Comparison of ENCODE assay signal across 8 cellular contexts in the genomic region with DNA sequence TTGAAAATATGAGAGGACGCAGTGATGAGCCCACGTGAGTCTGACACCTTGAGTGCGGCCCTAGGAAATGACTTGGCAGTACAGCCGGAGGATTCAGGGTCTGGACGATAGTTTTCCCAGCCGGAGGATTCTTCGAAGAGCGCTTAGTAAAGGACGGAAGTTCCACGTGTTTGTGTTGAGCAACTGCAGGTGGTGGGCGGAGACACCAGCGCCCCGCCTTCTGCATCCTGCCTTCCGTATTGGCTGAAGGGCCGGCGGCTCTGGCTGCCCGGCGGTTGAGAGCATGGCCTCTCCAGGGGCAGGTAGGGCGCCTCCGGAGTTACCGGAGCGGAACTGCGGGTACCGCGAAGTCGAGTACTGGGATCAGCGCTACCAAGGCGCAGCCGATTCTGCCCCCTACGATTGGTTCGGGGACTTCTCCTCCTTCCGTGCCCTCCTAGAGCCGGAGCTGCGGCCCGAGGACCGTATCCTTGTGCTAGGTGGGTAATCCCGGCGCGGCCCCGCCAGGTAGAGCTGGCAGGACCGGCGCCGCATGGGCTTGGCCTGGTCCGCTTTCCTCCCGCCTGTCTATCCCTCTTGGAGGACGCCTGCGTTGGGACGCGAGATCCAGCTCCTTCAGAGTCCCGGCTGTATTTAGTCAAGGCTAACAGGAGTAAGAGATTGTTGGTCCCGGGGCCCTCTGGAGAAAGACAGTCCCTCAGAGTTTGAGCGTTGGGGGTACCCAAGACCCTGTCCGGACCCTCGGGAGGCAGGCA. TPM values are rescaled to one million over a fixed set of nuclear protein-coding genes. Genes with fewer than 3 reads are reported as not detected.
DNase-seq lines count a peak whose midpoint lies in the region; TF ChIP-seq lines count a peak whose summit lies in the region.

TSS of gene EEF1AKMT4 (plus strand) at position 261 of the 755 bp plus-strand sequence. CDS start at position 284, 23 bp downstream.

- no peaks in the 10 kb centered on the region for H3K9me2 ChIP-seq in Loucy (replicated peaks; ENCODE audit: low read depth, low read length)
- H3K9me2 ChIP-seq in neural cell (ENCODE audit: insufficient read depth, low read length), result no peaks in the 10 kb centered on the region

- no peaks in the 10 kb centered on the region for H3K27me3 ChIP-seq in H7 (ENCODE audit: control insufficient read depth, insufficient read depth, low read length)
- H3K27me3 ChIP-seq in Loucy (ENCODE audit: insufficient read depth, low read length, poor library complexity, severe bottlenecking), result no peaks in the 10 kb centered on the region
- H3K27me3 ChIP-seq in neural cell (ENCODE audit: insufficient read depth, low read depth, low read length), result no peaks in the 10 kb centered on the region
- no peaks in the 10 kb centered on the region for H3K27me3 ChIP-seq in stomach

- TF ChIP-seq CTCF in Loucy (conservative IDR thresholded peaks at IDR 0.05; ENCODE audit: low read length), result peak; percentile 54
- peak; percentile 43 for TF ChIP-seq CTCF in fibroblast of villous mesenchyme (IDR thresholded peaks at IDR 0.05; ENCODE audit: insufficient read depth, low read depth, low read length)
- peak; percentile 91 for TF ChIP-seq CTCF in neural cell (IDR thresholded peaks at IDR 0.05; ENCODE audit: poor library complexity, severe bottlenecking)
- TF ChIP-seq CTCF in stomach (IDR thresholded peaks at IDR 0.05), result peak in 5 of 7 experiments; percentile 34 to 49 (median 46)

- H3K9me3 ChIP-seq in Loucy (ENCODE audit: insufficient read depth, low read depth, low read length) (no peaks in the 10 kb centered on the region), neural cell (ENCODE audit: low read length) (no peaks in the 10 kb centered on the region), stomach (no peaks in the 10 kb centered on the region)

- intact Hi-C loops in stomach (cut with DNase I; ENCODE audit: low total_unique reads), result loop anchor here (5.0 to 10.0 kb wide), 2 partner anchors 65 to 107 kb away; partner anchors contain the start of gene ABCF3

- peak within 1 kb of the TSS; percentile 90 for H3K4me3 ChIP-seq in H7 (ENCODE audit: insufficient read depth, low read depth, low read length)
- peak within 1 kb of the TSS; percentile 97 for H3K4me3 ChIP-seq in Loucy (ENCODE audit: low read length, poor library complexity, severe bottlenecking)
- peak within 1 kb of the TSS; percentile 68 for H3K4me3 ChIP-seq in fibroblast of villous mesenchyme (ENCODE audit: low read depth, low read length)
- peak within 1 kb of the TSS; percentile 73 for H3K4me3 ChIP-seq in neural cell (ENCODE audit: low read length)
- H3K4me3 ChIP-seq in stomach, result peak within 1 kb of the TSS; percentile 81 to 97 (median 92)

- peak; percentile 83 for TF ChIP-seq POLR2A in Raji (IDR thresholded peaks at IDR 0.05; ENCODE audit: insufficient read depth, low read depth, low read length)
- TF ChIP-seq POLR2A in stomach (IDR thresholded peaks at IDR 0.05), result no peak

- in situ Hi-C loops in G401 (cut with HindIII; ENCODE audit: low sequenced_read_pairs), result no loop called here

- H3K27ac ChIP-seq in neural cell (ENCODE audit: low read length), result peak within 1 kb of the TSS; percentile 77
- H3K27ac ChIP-seq in stomach, result peak within 1 kb of the TSS; percentile 76 to 89 (median 85)

- 0 to 1% (median 0%) methylated on average over 22 to 54 of the region's 54 CpGs for WGBS in stomach, 5 donors

- peak; percentile 60 for TF ChIP-seq RAD21 in neural cell (conservative IDR thresholded peaks at IDR 0.05)

- H3K4me1 ChIP-seq in Loucy (ENCODE audit: insufficient read depth, low read length, poor library complexity, severe bottlenecking) (peaks cover 13% of the 10 kb centered on the region), stomach (peaks cover 5 to 33% (median 26%) of the 10 kb centered on the region in 4 donors)

- H3F3A ChIP-seq in Loucy (ENCODE audit: low read depth), result no peaks in the 10 kb centered on the region
- no peaks in the 10 kb centered on the region for H3F3A ChIP-seq in neural cell (ENCODE audit: insufficient read depth, low read length, poor library complexity, severe bottlenecking)

- H3K9ac ChIP-seq in Loucy (ENCODE audit: low read depth, low read length, poor library complexity, severe bottlenecking) (peak within 1 kb of the TSS; percentile 97), neural cell (ENCODE audit: low read length) (peak within 1 kb of the TSS; percentile 70)

- TF ChIP-seq EP300 in neural cell (conservative IDR thresholded peaks at IDR 0.05; ENCODE audit: poor library complexity, severe bottlenecking) (no peak), stomach (IDR thresholded peaks at IDR 0.05) (no peak)

- H3K36me3 ChIP-seq in H7 (replicated peaks; ENCODE audit: control insufficient read depth, insufficient read depth, low read length) (peaks cover 9% of the 10 kb centered on the region), Loucy (ENCODE audit: insufficient read depth, low read length) (peaks cover 8% of the 10 kb centered on the region; the same call in 1 of the 2 replicates), neural cell (ENCODE audit: insufficient read depth, low read length) (no peaks in the 10 kb centered on the region), stomach (peaks cover 13 to 14% (median 13%) of the 10 kb centered on the region in 4 donors)

- peak; percentile 98 for DNase-seq in G401 (ENCODE audit: low spot score)
- peak; percentile 97 for DNase-seq in H7
- peak; percentile 99 for DNase-seq in activated effector memory CD4-positive, alpha-beta T cell treated with anti-CD3 and anti-CD28 coated beads, Interleukin-2, amount 50 U/mL, for 16 hours
- DNase-seq in fibroblast of villous mesenchyme (ENCODE audit: low read depth), result peak; percentile 98
- DNase-seq in stomach, result peak; percentile 98

- H4K20me1 ChIP-seq in Loucy (ENCODE audit: insufficient read depth, low read length, poor library complexity, severe bottlenecking), result peaks cover 9% of the 10 kb centered on the region
- H4K20me1 ChIP-seq in neural cell (ENCODE audit: insufficient read depth), result no peaks in the 10 kb centered on the region

- H3K79me2 ChIP-seq in Loucy (ENCODE audit: insufficient read depth, low read length), result peaks cover 19% of the 10 kb centered on the region
- H3K79me2 ChIP-seq in neural cell (replicated peaks; ENCODE audit: insufficient read depth, low read length), result no peaks in the 10 kb centered on the region

- H3K4me2 ChIP-seq in Loucy (ENCODE audit: low read depth, low read length, poor library complexity, severe bottlenecking), result peak within 1 kb of the TSS; percentile 100
- H3K4me2 ChIP-seq in neural cell (ENCODE audit: low read length), result peak within 1 kb of the TSS; percentile 97

- H2AFZ ChIP-seq in Loucy (ENCODE audit: low read length) (peak within 1 kb of the TSS; percentile 100), neural cell (ENCODE audit: low read depth, low read length) (peak within 1 kb of the TSS; percentile 74)

TF ChIP-seq in neural cell, 6 proteins besides CTCF, POLR2A, EP300 and RAD21:
- no peak for TF ChIP-seq POLR2AphosphoS5 (IDR thresholded peaks at IDR 0.05)
- TF ChIP-seq MXI1 (conservative IDR thresholded peaks at IDR 0.05; ENCODE audit: poor library complexity, severe bottlenecking), result peak; percentile 98
- TF ChIP-seq SMC3 (conservative IDR thresholded peaks at IDR 0.05; ENCODE audit: poor library complexity), result peak; percentile 56

RNA-seq across cellular contexts. Expression of gene EEF1AKMT4, which starts in this region (rescaled TPM):
- 18.8 and 23.3 TPM in 2 replicates for total RNA-seq in G401 (2014; rRNA removed; shearing (Covaris generic))
- total RNA-seq in H7 (2014; rRNA removed; shearing (Covaris generic)), result 10.1 and 15.2 TPM in 2 replicates
- total RNA-seq in fibroblast of villous mesenchyme (3.9 and 5.6 TPM in 2 replicates), stomach (10 to 100 TPM in 1 of 5 donors, 1 to 10 TPM in 2, under 1 TPM in 1, not detected in 1; 0.73 to 18.5 (median 4.2) TPM)
- polyA plus RNA-seq in neural cell (1.6 and 1.8 TPM in 2 replicates), stomach (1 to 10 TPM; 4.4 to 6.5 (median 6.4) TPM)
- 0.49 and 1.0 TPM in 2 replicates for polyA minus RNA-seq in neural cell

Comparison
In these comparisons a context has a peak if more than half of its experiments do, and no peak if none do; other contexts are left out.
1. Peak in every context shown above with its lines: DNase-seq, H3K4me3 ChIP-seq and H3K27ac ChIP-seq.